ENCODE assay signal across 17 cellular contexts in the genomic region with DNA sequence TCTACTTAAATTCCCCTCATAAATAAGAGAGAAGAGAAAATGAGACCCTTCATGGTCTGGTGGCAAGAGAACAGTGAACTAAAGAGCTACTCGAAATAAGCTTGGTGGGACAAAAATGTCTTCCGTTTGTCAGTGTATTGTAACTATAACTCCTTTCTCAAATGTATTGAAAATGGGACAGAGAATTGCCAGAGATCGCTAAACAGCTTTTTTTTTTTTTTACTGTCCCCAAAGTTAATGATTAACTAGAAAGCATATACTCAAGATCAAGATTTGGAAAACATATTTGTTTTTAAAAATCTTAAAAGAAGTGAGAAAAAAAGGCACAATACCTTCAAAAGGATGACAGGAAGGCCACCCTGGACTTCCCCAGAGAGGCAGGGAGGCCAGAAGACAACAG.
A peak's percentile ranks its signal among the peaks of the same experiment; 100 is the strongest.
DNase-seq lines count a peak whose midpoint lies in the region; ATAC-seq, FAIRE-seq and TF ChIP-seq lines count a peak whose summit lies in the region.
"Had no signal": no experiment of that assay in that cellular context is flagged by ENCODE, and none has a peak within 500 bp of the region (broad histone marks: within the 10 kb centered on the region; RNA-seq: fewer than 3 reads in every experiment).

No MANE protein-coding gene starts in this region.

- H3K4me2 ChIP-seq in HepG2 (ENCODE audit: low read depth, low read length): no peak overlapping the region
- H3K4me2 ChIP-seq: BLaER1 treated with 17β-estradiol and CSF1 and Interleukin-3, amounts not matched to agents 10 nM and 100 nM had no signal

- H3K27me3 ChIP-seq in colonic mucosa (no peaks in the 10 kb centered on the region), HepG2 (ENCODE audit: control insufficient read depth in 1 of 2, insufficient read depth in 2 of 2, low read length in 2 of 2) (no peaks in the 10 kb centered on the region), foreskin keratinocyte (no peaks in the 10 kb centered on the region)
- H3K27me3 ChIP-seq: BLaER1 treated with 17β-estradiol and CSF1 and Interleukin-3, amounts not matched to agents 10 nM and 100 nM had no signal

- H3K9ac ChIP-seq in colonic mucosa (ENCODE audit: low read depth in 2 of 2, low read length in 2 of 2) (no peak overlapping the region), HepG2 (ENCODE audit: insufficient read depth, low read depth, low read length) (no peak overlapping the region)
- H3K9ac ChIP-seq: BLaER1 treated with 17β-estradiol and CSF1 and Interleukin-3, amounts not matched to agents 10 nM and 100 nM had no signal

- H2AFZ ChIP-seq in HepG2 (ENCODE audit: low read length): no peak overlapping the region

- H3K36me3 ChIP-seq in colonic mucosa (no peaks in the 10 kb centered on the region), mucosa of descending colon (ENCODE audit: low read depth) (no peaks in the 10 kb centered on the region), HepG2 (replicated peaks in 1 of 2; ENCODE audit: control insufficient read depth in 1 of 2, insufficient read depth in 2 of 2, low read length in 2 of 2) (no peaks in the 10 kb centered on the region)
- H3K36me3 ChIP-seq: BLaER1 treated with 17β-estradiol and CSF1 and Interleukin-3, amounts not matched to agents 10 nM and 100 nM had no signal

- CTCF ChIA-PET in HepG2 (lab: Yijun Ruan, JAX; ENCODE audit: low intra/inter-chr PET ratio, low total read pairs) (no interaction called here), RWPE1 (lab: Yijun Ruan, JAX) (no interaction called here)

- intact Hi-C loops in colonic mucosa (cut with DNase I): no loop called here
- intact Hi-C loops in mucosa of descending colon (cut with DNase I, micrococcal nuclease): no loop called here
- intact Hi-C loops in HepG2 (cut with micrococcal nuclease; ENCODE audit: unreplicated experiment): no loop called here

- H3K9me3 ChIP-seq in colonic mucosa (no peaks in the 10 kb centered on the region), mucosa of descending colon (no peaks in the 10 kb centered on the region), HepG2 (ENCODE audit: low read length) (peaks cover 66% of the 10 kb centered on the region)
- H3K9me3 ChIP-seq: BLaER1 treated with 17β-estradiol and CSF1 and Interleukin-3, amounts not matched to agents 10 nM and 100 nM had no signal

- H3K4me3 ChIP-seq in colonic mucosa (no peak overlapping the region), mucosa of descending colon (no peak overlapping the region), HepG2 (replicated peaks in 1 of 3; ENCODE audit: insufficient read depth in 1 of 3, low read depth in 2 of 3, low read length in 3 of 3) (no peak overlapping the region)
- H3K4me3 ChIP-seq: BLaER1 treated with 17β-estradiol and CSF1 and Interleukin-3, amounts not matched to agents 10 nM and 100 nM had no signal

- no peak for TF ChIP-seq CTCF in 22Rv1 (IDR thresholded peaks at IDR 0.05)
- no peak for TF ChIP-seq CTCF in colonic mucosa (IDR thresholded peaks at IDR 0.05)
- TF ChIP-seq CTCF in mucosa of descending colon (IDR thresholded peaks at IDR 0.05): no peak
- no peak for TF ChIP-seq CTCF in HepG2 (CRISPR knock-in tag; IDR thresholded peaks at IDR 0.05)
- TF ChIP-seq CTCF in foreskin keratinocyte (conservative IDR thresholded peaks at IDR 0.05): no peak
- no peak for TF ChIP-seq CTCF in RWPE1 (conservative IDR thresholded peaks at IDR 0.05; ENCODE audit: low read depth)

- TF ChIP-seq EP300 in HepG2 (IDR thresholded peaks at IDR 0.05; ENCODE audit: low read depth in 2 of 2, low read length in 2 of 2) (no peak), HepG2 (CRISPR knock-in tag; IDR thresholded peaks at IDR 0.05; ENCODE audit: borderline replicate concordance) (no peak)

- H4K20me1 ChIP-seq in HepG2 (ENCODE audit: insufficient read depth, low read length): no peaks in the 10 kb centered on the region
- H4K20me1 ChIP-seq: BLaER1 treated with 17β-estradiol and CSF1 and Interleukin-3, amounts not matched to agents 10 nM and 100 nM had no signal

- H3K4me1 ChIP-seq in colonic mucosa: peaks cover 3% of the 10 kb centered on the region
- H3K4me1 ChIP-seq in mucosa of descending colon (ENCODE audit: low read depth): peaks cover 5% of the 10 kb centered on the region
- H3K4me1 ChIP-seq in HepG2 (ENCODE audit: insufficient read depth, low read length): no peaks in the 10 kb centered on the region
- no peaks in the 10 kb centered on the region for H3K4me1 ChIP-seq in foreskin keratinocyte
- H3K4me1 ChIP-seq: BLaER1 treated with 17β-estradiol and CSF1 and Interleukin-3, amounts not matched to agents 10 nM and 100 nM had no signal

- TF ChIP-seq POLR2A in HepG2 (IDR thresholded peaks at IDR 0.05; ENCODE audit: insufficient read depth in 1 of 2, low read depth in 2 of 2, low read length in 2 of 2): no peak

- DNase-seq in DMS53 treated with DMSO at 0.1 percent for 48 hours (lab: John Stamatoyannopoulos, UW; ENCODE audit: unreplicated experiment): peak; percentile 60
- no peak for DNase-seq in colonic mucosa
- no peak for DNase-seq in mucosa of descending colon
- DNase-seq in HepG2 (ENCODE audit: low spot score): no peak
- DNase-seq in foreskin keratinocyte: no peak
- no peak for DNase-seq in RWPE1 (ENCODE audit: low spot score)
- DNase-seq: 8988T; CD8-positive, alpha-beta T cell; DMS79 treated with DMSO at 0.1 percent for 48 hours; GF-D8; H9; KG1 had no signal

- no peak for TF ChIP-seq RAD21 in HepG2 (CRISPR knock-in tag; IDR thresholded peaks at IDR 0.05)

- POLR2A ChIA-PET in HepG2 (lab: Yijun Ruan, JAX) (no interaction called here), RWPE1 (lab: Yijun Ruan, JAX; ENCODE audit: low non-redundant PET) (no interaction called here)

- no peak for FAIRE-seq in HepG2 (lab: Jason Lieb, UNC)
- FAIRE-seq: D721Med, H1 had no signal

- ATAC-seq in mucosa of descending colon (peak; percentile 61), HepG2 (no peak), HG03159 (IDR thresholded peaks at IDR 0.05; ENCODE audit: unreplicated experiment) (no peak), foreskin keratinocyte (no peak)
- ATAC-seq: CD8-positive, alpha-beta T cell had no signal

- H3K79me2 ChIP-seq in HepG2 (ENCODE audit: insufficient read depth, low read length): no peaks in the 10 kb centered on the region

- 6% methylated on average over 3 of the region's 3 CpGs for WGBS in HepG2 (ENCODE audit: low lambda C conversion rate)

- BruUV-seq in HepG2 (replicated peaks; lab: Mats Ljungman, UMichigan): no TSS peak

- in situ Hi-C loops in HepG2 (cut with HindIII; ENCODE audit: extremely low pct_ligation_motif_present, low pct_unique_long_range_greater_than_20kb): no loop called here

- H3K27ac ChIP-seq in 22Rv1: peak overlapping the region; percentile 89
- peak overlapping the region; percentile 42 for H3K27ac ChIP-seq in colonic mucosa
- no peak overlapping the region for H3K27ac ChIP-seq in HepG2 (ENCODE audit: extremely low read length, insufficient read depth, low read length)
- H3K27ac ChIP-seq in foreskin keratinocyte: no peak overlapping the region
- no peak overlapping the region for H3K27ac ChIP-seq in RWPE1
- H3K27ac ChIP-seq: BLaER1 treated with 17β-estradiol and CSF1 and Interleukin-3, amounts not matched to agents 10 nM and 100 nM had no signal

TF ChIP-seq in HepG2, 621 proteins besides CTCF, POLR2A, EP300 and RAD21:
- no peak for TF ChIP-seq MTF1 (CRISPR knock-in tag; IDR thresholded peaks at IDR 0.05)
- TF ChIP-seq ARNT2 (CRISPR knock-in tag; IDR thresholded peaks at IDR 0.05; ENCODE audit: low read depth): no peak
- TF ChIP-seq ZFP62 (CRISPR knock-in tag; IDR thresholded peaks at IDR 0.05): no peak
TF ChIP-seq in HepG2: peak in this region for 0.

Comparison
In these comparisons a context has a peak if more than half of its experiments do, and no peak if none do; other contexts are left out.
1. H3K27ac ChIP-seq: peak in 22Rv1 (single experiment) and colonic mucosa (single experiment); none in HepG2 (single experiment), foreskin keratinocyte (single experiment) and RWPE1 (single experiment).